Comparison of ENCODE assay signal across 1 cellular context in genomic region chr17:38844261-38844757, GRCh38.
TF ChIP-seq lines count a peak whose summit lies in the region.

No MANE protein-coding gene starts in this region.

TF ChIP-seq in WTC11, 78 proteins besides CTCF, POLR2A, EP300 and RAD21 (continued from another document):
- TF ChIP-seq IRF2 (CRISPR knock-in tag; IDR thresholded peaks at IDR 0.05; ENCODE audit: borderline replicate concordance, low read depth) = no peak
- no peak for TF ChIP-seq RELA (CRISPR knock-in tag; IDR thresholded peaks at IDR 0.05; ENCODE audit: borderline replicate concordance)
